Comparison of ENCODE assay signal across 1 cellular context in genomic region chr3:149554826-149555225, GRCh38.
TF ChIP-seq lines count a peak whose summit lies in the region.

No MANE protein-coding gene starts in this region.

TF ChIP-seq in WTC11, 78 proteins besides CTCF, POLR2A, EP300 and RAD21 (continued from another document):
- TF ChIP-seq, protein P1, sequence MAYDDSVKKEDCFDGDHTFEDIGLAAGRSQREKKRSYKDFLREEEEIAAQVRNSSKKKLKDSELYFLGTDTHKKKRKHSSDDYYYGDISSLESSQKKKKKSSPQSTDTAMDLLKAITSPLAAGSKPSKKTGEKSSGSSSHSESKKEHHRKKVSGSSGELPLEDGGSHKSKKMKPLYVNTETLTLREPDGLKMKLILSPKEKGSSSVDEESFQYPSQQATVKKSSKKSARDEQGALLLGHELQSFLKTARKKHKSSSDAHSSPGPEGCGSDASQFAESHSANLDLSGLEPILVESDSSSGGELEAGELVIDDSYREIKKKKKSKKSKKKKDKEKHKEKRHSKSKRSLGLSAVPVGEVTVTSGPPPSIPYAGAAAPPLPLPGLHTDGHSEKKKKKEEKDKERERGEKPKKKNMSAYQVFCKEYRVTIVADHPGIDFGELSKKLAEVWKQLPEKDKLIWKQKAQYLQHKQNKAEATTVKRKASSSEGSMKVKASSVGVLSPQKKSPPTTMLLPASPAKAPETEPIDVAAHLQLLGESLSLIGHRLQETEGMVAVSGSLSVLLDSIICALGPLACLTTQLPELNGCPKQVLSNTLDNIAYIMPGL (CRISPR knock-in tag; IDR thresholded peaks at IDR 0.05): no peak
- TF ChIP-seq, protein P2, sequence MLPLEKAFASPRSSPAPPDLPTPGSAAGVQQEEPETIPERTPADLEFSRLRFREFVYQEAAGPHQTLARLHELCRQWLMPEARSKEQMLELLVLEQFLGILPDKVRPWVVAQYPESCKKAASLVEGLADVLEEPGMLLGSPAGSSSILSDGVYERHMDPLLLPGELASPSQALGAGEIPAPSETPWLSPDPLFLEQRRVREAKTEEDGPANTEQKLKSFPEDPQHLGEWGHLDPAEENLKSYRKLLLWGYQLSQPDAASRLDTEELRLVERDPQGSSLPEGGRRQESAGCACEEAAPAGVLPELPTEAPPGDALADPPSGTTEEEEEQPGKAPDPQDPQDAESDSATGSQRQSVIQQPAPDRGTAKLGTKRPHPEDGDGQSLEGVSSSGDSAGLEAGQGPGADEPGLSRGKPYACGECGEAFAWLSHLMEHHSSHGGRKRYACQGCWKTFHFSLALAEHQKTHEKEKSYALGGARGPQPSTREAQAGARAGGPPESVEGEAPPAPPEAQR (CRISPR knock-in tag; IDR thresholded peaks at IDR 0.05): no peak
- TF ChIP-seq ARID4B (CRISPR knock-in tag; IDR thresholded peaks at IDR 0.05; ENCODE audit: borderline replicate concordance) (no peak), ZNF281 (CRISPR knock-in tag; IDR thresholded peaks at IDR 0.05) (no peak), NR1H2 (CRISPR knock-in tag; IDR thresholded peaks at IDR 0.05) (no peak), ZMAT4 (CRISPR knock-in tag; IDR thresholded peaks at IDR 0.05) (no peak), HMGA2 (CRISPR knock-in tag; IDR thresholded peaks at IDR 0.05) (no peak)
- TF ChIP-seq, protein P3, sequence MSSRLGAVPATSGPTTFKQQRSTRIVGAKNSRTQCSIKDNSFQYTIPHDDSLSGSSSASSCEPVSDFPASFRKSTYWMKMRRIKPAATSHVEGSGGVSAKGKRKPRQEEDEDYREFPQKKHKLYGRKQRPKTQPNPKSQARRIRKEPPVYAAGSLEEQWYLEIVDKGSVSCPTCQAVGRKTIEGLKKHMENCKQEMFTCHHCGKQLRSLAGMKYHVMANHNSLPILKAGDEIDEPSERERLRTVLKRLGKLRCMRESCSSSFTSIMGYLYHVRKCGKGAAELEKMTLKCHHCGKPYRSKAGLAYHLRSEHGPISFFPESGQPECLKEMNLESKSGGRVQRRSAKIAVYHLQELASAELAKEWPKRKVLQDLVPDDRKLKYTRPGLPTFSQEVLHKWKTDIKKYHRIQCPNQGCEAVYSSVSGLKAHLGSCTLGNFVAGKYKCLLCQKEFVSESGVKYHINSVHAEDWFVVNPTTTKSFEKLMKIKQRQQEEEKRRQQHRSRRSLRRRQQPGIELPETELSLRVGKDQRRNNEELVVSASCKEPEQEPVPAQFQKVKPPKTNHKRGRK (CRISPR knock-in tag; IDR thresholded peaks at IDR 0.05; ENCODE audit: borderline replicate concordance): no peak
- TF ChIP-seq, protein P4, sequence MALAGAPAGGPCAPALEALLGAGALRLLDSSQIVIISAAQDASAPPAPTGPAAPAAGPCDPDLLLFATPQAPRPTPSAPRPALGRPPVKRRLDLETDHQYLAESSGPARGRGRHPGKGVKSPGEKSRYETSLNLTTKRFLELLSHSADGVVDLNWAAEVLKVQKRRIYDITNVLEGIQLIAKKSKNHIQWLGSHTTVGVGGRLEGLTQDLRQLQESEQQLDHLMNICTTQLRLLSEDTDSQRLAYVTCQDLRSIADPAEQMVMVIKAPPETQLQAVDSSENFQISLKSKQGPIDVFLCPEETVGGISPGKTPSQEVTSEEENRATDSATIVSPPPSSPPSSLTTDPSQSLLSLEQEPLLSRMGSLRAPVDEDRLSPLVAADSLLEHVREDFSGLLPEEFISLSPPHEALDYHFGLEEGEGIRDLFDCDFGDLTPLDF (CRISPR knock-in tag; IDR thresholded peaks at IDR 0.05): no peak
